23 cellular contexts compared by ENCODE assay signal in the genomic region with DNA sequence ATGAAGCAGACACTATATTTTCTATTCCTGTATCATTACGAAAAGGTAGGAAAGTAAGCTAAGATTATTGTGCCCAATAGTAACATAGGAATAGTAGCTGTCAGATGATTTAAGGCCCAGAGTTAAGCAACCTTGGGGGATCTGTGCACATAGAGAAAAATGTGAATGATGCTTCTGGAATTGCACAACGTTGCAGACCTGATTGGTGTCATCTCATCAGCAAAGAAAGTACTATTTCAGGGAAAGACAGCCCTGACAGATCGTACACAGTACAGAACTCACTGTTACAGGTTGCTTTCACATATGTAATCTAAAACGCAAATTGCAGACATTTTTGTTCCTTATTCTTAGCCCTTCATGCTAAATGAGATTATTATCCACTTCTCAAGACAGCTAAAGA.
"Had no signal": no experiment of that assay in that cellular context is flagged by ENCODE, and none has a peak within 500 bp of the region (broad histone marks: within the 10 kb centered on the region; RNA-seq: fewer than 3 reads in every experiment).

No MANE protein-coding gene starts in this region.

- H3K27ac ChIP-seq: left ventricle myocardium inferior, pancreas, prostate gland, skin epidermis, suprapubic skin, thoracic aorta, tibial artery, uterus had no signal

- DNase-seq: islet precursor cell; left ventricle myocardium inferior; mesendoderm; naive B cell; natural killer cell; nephron progenitor cell; pancreas; posterior cingulate gyrus; retina; right cardiac atrium; stimulated activated CD4-positive, alpha-beta T cell treated with anti-CD3 and anti-CD28 coated beads, Interleukin-12 subunit alpha, Interleukin-12 subunit beta, amount 100 ng/mL, for 4 hours; stimulated activated CD4-positive, alpha-beta T cell treated with anti-CD3 and anti-CD28 coated beads, Interleukin-15, amount 100 ng/mL, for 24 hours; stimulated activated CD4-positive, alpha-beta T cell treated with anti-CD3 and anti-CD28 coated beads, Interleukin-2, amount 100 ng/mL, for 24 hours; stimulated activated CD4-positive, alpha-beta T cell treated with anti-CD3 and anti-CD28 coated beads, Interleukin-4, amount 100 ng/mL, for 1 hour; stimulated activated naive B cell treated with anti-CD40 and anti-IgM and Interleukin-4, amounts not matched to agents 10 μg/mL and 1 μg/mL and 100 μg/mL, for 72 hours; stimulated activated naive CD8-positive, alpha-beta T cell treated with anti-CD3 and anti-CD28 coated beads, Interleukin-15, Interleukin-2, amounts not matched to agents 100 U/mL and 50 U/mL, for 24 hours; tibial artery; uterus had no signal

- H3K27me3 ChIP-seq: pancreas, suprapubic skin, tibial artery, uterus had no signal

- H3K36me3 ChIP-seq: left ventricle myocardium inferior, pancreas, prostate gland, suprapubic skin, thoracic aorta, tibial artery, uterus had no signal

- H3K4me3 ChIP-seq: left ventricle myocardium inferior, lung, pancreas, prostate gland, skin epidermis, suprapubic skin, thoracic aorta, tibial artery, uterus had no signal

- H3K9me3 ChIP-seq: left ventricle myocardium inferior, pancreas, prostate gland, suprapubic skin, thoracic aorta, tibial artery, uterus had no signal

- H3K4me1 ChIP-seq: left ventricle myocardium inferior, pancreas, prostate gland, suprapubic skin, tibial artery, uterus had no signal
